1 cellular context compared by ENCODE assay signal in the genomic region with DNA sequence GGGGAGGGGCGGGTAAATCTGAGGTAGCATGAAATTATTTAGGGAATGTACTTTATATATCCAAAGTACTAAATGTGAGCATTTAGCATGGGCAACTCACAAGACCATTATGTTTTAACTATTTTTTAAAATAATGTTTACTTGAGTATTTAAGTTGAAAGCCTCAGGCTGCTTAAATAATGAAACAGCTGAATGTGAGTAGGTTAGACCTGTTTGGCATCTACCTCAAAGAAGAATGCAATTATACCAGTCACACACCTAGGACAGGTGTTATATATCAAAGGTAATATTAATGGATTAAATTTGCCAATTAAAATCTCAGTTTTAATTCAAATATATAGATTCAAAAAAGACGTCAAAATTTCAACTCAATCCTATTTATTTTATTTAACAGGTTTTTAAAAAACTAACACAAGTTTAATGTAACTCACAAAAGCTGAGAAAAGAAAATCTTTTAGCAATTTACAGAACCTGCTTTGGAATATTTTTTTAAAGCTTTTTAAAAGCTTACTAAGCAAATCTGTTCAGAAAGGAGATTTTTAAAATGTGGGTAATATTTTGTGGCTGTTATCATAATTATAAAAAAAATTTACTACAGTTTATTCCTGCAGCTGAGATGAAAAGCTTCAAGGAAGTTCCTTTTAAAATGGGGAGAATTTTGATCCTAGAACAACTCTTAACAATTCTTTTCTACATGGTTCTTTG.
TF ChIP-seq lines count a peak whose summit lies in the region.

No MANE protein-coding gene starts in this region.

TF ChIP-seq in IMR-90, 13 proteins besides CTCF, POLR2A, EP300 and RAD21:
- TF ChIP-seq, protein P1, sequence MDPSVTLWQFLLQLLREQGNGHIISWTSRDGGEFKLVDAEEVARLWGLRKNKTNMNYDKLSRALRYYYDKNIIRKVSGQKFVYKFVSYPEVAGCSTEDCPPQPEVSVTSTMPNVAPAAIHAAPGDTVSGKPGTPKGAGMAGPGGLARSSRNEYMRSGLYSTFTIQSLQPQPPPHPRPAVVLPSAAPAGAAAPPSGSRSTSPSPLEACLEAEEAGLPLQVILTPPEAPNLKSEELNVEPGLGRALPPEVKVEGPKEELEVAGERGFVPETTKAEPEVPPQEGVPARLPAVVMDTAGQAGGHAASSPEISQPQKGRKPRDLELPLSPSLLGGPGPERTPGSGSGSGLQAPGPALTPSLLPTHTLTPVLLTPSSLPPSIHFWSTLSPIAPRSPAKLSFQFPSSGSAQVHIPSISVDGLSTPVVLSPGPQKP (IDR thresholded peaks at IDR 0.05; ENCODE audit: borderline replicate concordance, low read depth, low read length), result no peak
- peak; percentile 52 for TF ChIP-seq MAFK (IDR thresholded peaks at IDR 0.05; ENCODE audit: low read depth, low read length)
